Comparison of ENCODE assay signal across 1 cellular context in the genomic region with DNA sequence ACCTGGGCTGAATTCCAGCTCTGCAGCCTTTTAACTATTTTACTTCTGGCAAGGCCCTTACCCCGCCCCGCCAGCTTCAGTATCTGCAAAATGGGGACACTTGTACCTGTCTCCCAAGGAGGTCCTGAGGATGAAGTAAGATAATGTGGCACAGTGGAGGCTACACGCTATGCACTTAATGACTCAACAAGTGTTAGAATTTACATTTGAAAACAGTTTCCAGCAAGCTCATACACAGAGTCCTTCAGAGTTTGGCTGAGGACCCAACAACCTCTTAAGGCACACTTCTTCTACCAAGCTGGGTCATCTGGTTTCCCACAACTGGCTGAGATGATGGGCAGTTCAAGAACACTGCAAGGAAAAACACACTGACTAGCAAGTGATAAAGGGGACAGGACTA.
TF ChIP-seq lines count a peak whose summit lies in the region.

No MANE protein-coding gene starts in this region.

TF ChIP-seq in GM23338, 12 proteins besides CTCF, POLR2A, EP300 and RAD21 (continued from another document):
- TF ChIP-seq, protein P1, sequence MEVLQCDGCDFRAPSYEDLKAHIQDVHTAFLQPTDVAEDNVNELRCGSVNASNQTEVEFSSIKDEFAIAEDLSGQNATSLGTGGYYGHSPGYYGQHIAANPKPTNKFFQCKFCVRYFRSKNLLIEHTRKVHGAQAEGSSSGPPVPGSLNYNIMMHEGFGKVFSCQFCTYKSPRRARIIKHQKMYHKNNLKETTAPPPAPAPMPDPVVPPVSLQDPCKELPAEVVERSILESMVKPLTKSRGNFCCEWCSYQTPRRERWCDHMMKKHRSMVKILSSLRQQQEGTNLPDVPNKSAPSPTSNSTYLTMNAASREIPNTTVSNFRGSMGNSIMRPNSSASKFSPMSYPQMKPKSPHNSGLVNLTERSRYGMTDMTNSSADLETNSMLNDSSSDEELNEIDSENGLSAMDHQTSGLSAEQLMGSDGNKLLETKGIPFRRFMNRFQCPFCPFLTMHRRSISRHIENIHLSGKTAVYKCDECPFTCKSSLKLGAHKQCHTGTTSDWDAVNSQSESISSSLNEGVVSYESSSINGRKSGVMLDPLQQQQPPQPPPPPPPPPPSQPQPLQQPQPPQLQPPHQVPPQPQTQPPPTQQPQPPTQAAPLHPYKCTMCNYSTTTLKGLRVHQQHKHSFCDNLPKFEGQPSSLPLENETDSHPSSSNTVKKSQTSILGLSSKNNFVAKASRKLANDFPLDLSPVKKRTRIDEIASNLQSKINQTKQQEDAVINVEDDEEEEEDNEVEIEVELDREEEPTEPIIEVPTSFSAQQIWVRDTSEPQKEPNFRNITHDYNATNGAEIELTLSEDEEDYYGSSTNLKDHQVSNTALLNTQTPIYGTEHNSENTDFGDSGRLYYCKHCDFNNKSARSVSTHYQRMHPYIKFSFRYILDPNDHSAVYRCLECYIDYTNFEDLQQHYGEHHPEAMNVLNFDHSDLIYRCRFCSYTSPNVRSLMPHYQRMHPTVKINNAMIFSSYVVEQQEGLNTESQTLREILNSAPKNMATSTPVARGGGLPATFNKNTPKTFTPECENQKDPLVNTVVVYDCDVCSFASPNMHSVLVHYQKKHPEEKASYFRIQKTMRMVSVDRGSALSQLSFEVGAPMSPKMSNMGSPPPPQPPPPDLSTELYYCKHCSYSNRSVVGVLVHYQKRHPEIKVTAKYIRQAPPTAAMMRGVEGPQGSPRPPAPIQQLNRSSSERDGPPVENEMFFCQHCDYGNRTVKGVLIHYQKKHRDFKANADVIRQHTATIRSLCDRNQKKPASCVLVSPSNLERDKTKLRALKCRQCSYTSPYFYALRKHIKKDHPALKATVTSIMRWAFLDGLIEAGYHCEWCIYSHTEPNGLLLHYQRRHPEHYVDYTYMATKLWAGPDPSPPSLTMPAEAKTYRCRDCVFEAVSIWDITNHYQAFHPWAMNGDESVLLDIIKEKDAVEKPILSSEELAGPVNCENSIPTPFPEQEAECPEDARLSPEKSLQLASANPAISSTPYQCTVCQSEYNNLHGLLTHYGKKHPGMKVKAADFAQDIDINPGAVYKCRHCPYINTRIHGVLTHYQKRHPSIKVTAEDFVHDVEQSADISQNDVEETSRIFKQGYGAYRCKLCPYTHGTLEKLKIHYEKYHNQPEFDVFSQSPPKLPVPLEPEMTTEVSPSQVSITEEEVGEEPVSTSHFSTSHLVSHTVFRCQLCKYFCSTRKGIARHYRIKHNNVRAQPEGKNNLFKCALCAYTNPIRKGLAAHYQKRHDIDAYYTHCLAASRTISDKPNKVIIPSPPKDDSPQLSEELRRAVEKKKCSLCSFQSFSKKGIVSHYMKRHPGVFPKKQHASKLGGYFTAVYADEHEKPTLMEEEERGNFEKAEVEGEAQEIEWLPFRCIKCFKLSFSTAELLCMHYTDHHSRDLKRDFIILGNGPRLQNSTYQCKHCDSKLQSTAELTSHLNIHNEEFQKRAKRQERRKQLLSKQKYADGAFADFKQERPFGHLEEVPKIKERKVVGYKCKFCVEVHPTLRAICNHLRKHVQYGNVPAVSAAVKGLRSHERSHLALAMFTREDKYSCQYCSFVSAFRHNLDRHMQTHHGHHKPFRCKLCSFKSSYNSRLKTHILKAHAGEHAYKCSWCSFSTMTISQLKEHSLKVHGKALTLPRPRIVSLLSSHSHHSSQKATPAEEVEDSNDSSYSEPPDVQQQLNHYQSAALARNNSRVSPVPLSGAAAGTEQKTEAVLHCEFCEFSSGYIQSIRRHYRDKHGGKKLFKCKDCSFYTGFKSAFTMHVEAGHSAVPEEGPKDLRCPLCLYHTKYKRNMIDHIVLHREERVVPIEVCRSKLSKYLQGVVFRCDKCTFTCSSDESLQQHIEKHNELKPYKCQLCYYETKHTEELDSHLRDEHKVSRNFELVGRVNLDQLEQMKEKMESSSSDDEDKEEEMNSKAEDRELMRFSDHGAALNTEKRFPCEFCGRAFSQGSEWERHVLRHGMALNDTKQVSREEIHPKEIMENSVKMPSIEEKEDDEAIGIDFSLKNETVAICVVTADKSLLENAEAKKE (CRISPR knock-in tag; IDR thresholded peaks at IDR 0.05) = no peak
- no peak for TF ChIP-seq JUNB (IDR thresholded peaks at IDR 0.05; ENCODE audit: unreplicated experiment)
